Comparison of ENCODE assay signal across 8 cellular contexts in the genomic region with DNA sequence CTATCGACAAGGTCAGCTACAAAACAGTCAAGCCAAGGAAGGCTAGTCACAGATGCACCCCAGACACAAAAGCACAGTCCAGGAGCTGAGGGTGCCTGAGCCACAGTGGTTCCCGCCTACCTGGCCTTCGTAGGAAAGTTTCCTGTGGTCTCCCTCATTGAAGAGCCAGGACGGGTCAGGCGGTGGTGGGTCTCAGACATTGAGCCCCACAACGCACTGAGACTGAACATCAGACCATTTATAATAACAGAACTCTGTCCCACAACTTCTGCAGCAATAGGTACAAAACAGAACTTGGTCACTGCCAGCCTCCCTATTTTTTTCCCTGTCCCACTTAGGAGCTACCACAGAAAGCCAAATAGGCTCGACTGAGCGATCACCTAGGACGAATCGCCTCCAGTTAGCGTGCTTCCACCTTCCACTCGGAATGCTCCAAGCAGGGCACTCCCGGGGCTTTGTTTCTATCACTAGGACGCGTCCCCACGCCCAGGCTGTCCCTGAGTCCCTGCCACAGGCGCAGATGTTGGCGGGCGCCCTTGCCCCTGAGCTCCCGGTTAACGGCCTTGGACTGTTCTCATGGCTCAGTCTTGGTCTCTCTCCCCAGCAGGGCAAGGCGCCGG. TPM values are rescaled to one million over a fixed set of nuclear protein-coding genes. Genes with fewer than 3 reads are reported as not detected.
DNase-seq lines count a peak whose midpoint lies in the region; ATAC-seq, FAIRE-seq and TF ChIP-seq lines count a peak whose summit lies in the region.

No MANE protein-coding gene starts in this region.

- H3K27me3 ChIP-seq in ovary, result no peaks in the 10 kb centered on the region

- peak overlapping the region in 1 of 2 donors; percentile 61 for H3K27ac ChIP-seq in ovary

- WGBS in ovary, 3 donors, result 7 to 8% (median 8%) methylated on average over 23 of the region's 23 CpGs

- peaks cover 26% of the 10 kb centered on the region for H3K4me1 Mint-ChIP-seq in activated CD4-positive, alpha-beta T cell treated with anti-CD3 and anti-CD28 coated beads, Interleukin-2, amount 10 ng/mL, durations not matched to agents 24 days and 14 days

- no peaks in the 10 kb centered on the region for H3K36me3 ChIP-seq in ovary

- DNase-seq in activated CD4-positive, alpha-beta T cell treated with anti-CD3 and anti-CD28 coated beads, Interleukin-2, amount 10 ng/mL, durations not matched to agents 24 days and 14 days, result peak; percentile 57
- DNase-seq in activated CD4-positive, alpha-beta T cell treated with anti-CD3 and anti-CD28 coated beads for 4 hours, result no peak
- DNase-seq in RKO (ENCODE audit: low spot score) (peak; percentile 22), fibroblast of gingiva (ENCODE audit: low read depth) (peak; percentile 12), ovary (no peak), D721Med (ENCODE audit: insufficient read length, low spot score) (no peak), retina (no peak)

- H3K36me3 Mint-ChIP-seq in activated CD4-positive, alpha-beta T cell treated with anti-CD3 and anti-CD28 coated beads, Interleukin-2, amount 10 ng/mL, durations not matched to agents 24 days and 14 days (ENCODE audit: low read depth), result peaks cover 50% of the 10 kb centered on the region

- no peak for TF ChIP-seq EP300 in ovary (IDR thresholded peaks at IDR 0.05)

- no peak for FAIRE-seq in D721Med (lab: Jason Lieb, UNC)

- no peak for ATAC-seq in GM21423 (IDR thresholded peaks at IDR 0.05; ENCODE audit: unreplicated experiment)

- peak overlapping the region; percentile 85 for H3K4me3 ChIP-seq in ovary

- H3K27ac Mint-ChIP-seq in activated CD4-positive, alpha-beta T cell treated with anti-CD3 and anti-CD28 coated beads, Interleukin-2, amount 10 ng/mL, durations not matched to agents 24 days and 14 days, result peak overlapping the region; percentile 95

- intact Hi-C loops in activated CD4-positive, alpha-beta T cell treated with anti-CD3 and anti-CD28 coated beads, Interleukin-2, amount 10 ng/mL, durations not matched to agents 24 days and 14 days (cut with micrococcal nuclease), result loop anchor here (1.0 to 2.0 kb wide), 3 partner anchors 45 to 77 kb away; a partner anchor contains a TSS
- intact Hi-C loops in ovary (cut with DNase I), result no loop called here

- H3K27me3 Mint-ChIP-seq in activated CD4-positive, alpha-beta T cell treated with anti-CD3 and anti-CD28 coated beads, Interleukin-2, amount 10 ng/mL, durations not matched to agents 24 days and 14 days, result no peaks in the 10 kb centered on the region

- peaks cover 0 to 25% of the 10 kb centered on the region in 2 donors for H3K9me3 ChIP-seq in ovary

- no peak for TF ChIP-seq POLR2A in ovary (IDR thresholded peaks at IDR 0.05)

- TF ChIP-seq CTCF in ovary (IDR thresholded peaks at IDR 0.05), result no peak
- no peak for TF ChIP-seq CTCF in D721Med (IDR thresholded peaks at IDR 0.05; ENCODE audit: insufficient read depth, missing control alignments)

- peaks cover 25% of the 10 kb centered on the region for H3K9me3 Mint-ChIP-seq in activated CD4-positive, alpha-beta T cell treated with anti-CD3 and anti-CD28 coated beads, Interleukin-2, amount 10 ng/mL, durations not matched to agents 24 days and 14 days

- H3K4me3 Mint-ChIP-seq in activated CD4-positive, alpha-beta T cell treated with anti-CD3 and anti-CD28 coated beads, Interleukin-2, amount 10 ng/mL, durations not matched to agents 24 days and 14 days, result peak overlapping the region; percentile 95

- peaks cover 8% of the 10 kb centered on the region for H3K4me1 ChIP-seq in ovary (ENCODE audit: insufficient read depth)

RNA-seq across cellular contexts. Expression of a gene that starts 0.6 kb away (rescaled TPM):
- total RNA-seq in activated CD4-positive, alpha-beta T cell treated with anti-CD3 and anti-CD28 coated beads, Interleukin-2, amount 10 ng/mL, durations not matched to agents 24 days and 14 days, result 52.9 and 55.5 TPM in 2 replicates
- total RNA-seq in ovary, result 10 to 100 TPM; 20.8 to 39.8 (median 37.5) TPM
- polyA plus RNA-seq in ovary, result 10 to 100 TPM; 16.8 to 18.3 TPM

RNA-seq across cellular contexts. Expression of a gene that starts 45.2 kb away (rescaled TPM):
- 19.4 and 19.8 TPM in 2 replicates for total RNA-seq in activated CD4-positive, alpha-beta T cell treated with anti-CD3 and anti-CD28 coated beads, Interleukin-2, amount 10 ng/mL, durations not matched to agents 24 days and 14 days
- 10 to 100 TPM; 26.1 to 61.5 (median 45.3) TPM for total RNA-seq in ovary
- 10 to 100 TPM; 20.4 to 22.4 TPM for polyA plus RNA-seq in ovary

RNA-seq across cellular contexts. Expression of a gene that starts 50.7 kb away (rescaled TPM):
- 4.8 and 5.1 TPM in 2 replicates for total RNA-seq in activated CD4-positive, alpha-beta T cell treated with anti-CD3 and anti-CD28 coated beads, Interleukin-2, amount 10 ng/mL, durations not matched to agents 24 days and 14 days
- 10 to 100 TPM in 1 of 7 donors, 1 to 10 TPM in 6; 4.8 to 10.6 (median 8.0) TPM for total RNA-seq in ovary
- 1 to 10 TPM; 2.7 to 4.2 TPM for polyA plus RNA-seq in ovary

Comparison
In these comparisons a context has a peak if more than half of its experiments do, and no peak if none do; other contexts are left out.
1. DNase-seq: peak in activated CD4-positive, alpha-beta T cell treated with anti-CD3 and anti-CD28 coated beads, Interleukin-2, amount 10 ng/mL, durations not matched to agents 24 days and 14 days (single experiment), RKO (single experiment) and fibroblast of gingiva (single experiment); none in activated CD4-positive, alpha-beta T cell treated with anti-CD3 and anti-CD28 coated beads for 4 hours (0 of 2), ovary (0 of 5), D721Med (single experiment) and retina (single experiment).